9 cellular contexts compared by ENCODE assay signal in the genomic region with DNA sequence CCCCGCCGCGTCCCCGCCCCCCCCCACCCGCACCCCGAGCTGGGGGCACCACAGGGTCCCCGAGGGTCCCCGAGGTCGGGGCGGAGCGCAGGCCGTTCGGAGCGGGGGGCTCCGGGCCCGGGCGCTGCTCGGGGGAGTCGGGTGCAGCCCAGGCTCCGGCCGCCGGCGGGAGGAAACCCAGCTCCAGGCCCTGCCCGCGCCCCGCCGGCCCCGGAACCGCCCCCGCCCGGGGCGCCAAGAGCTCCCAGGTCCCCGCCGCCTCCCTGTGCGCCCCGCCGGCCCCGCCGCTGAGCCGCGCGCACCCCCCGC. TPM values are rescaled to one million over a fixed set of nuclear protein-coding genes. Genes with fewer than 3 reads are reported as not detected.
A peak's percentile ranks its signal among the peaks of the same experiment; 100 is the strongest.
DNase-seq lines count a peak whose midpoint lies in the region; ATAC-seq and TF ChIP-seq lines count a peak whose summit lies in the region.
"Had no signal": no experiment of that assay in that cellular context is flagged by ENCODE, and none has a peak within 500 bp of the region (broad histone marks: within the 10 kb centered on the region; RNA-seq: fewer than 3 reads in every experiment).

No MANE protein-coding gene starts in this region.

- no peaks in the 10 kb centered on the region for H3K9me3 ChIP-seq in breast epithelium
- no peaks in the 10 kb centered on the region for H3K9me3 ChIP-seq in ovary

- no peak for TF ChIP-seq CTCF in C4-2B (conservative IDR thresholded peaks at IDR 0.05)
- TF ChIP-seq CTCF in breast epithelium (IDR thresholded peaks at IDR 0.05), result no peak
- TF ChIP-seq CTCF in ovary (IDR thresholded peaks at IDR 0.05), result no peak

- DNase-seq in breast epithelium (ENCODE audit: low spot score in 2 of 2), result no peak
- no peak for DNase-seq in ovary
- no peak for DNase-seq in ACHN
- no peak for DNase-seq in HT-29 (ENCODE audit: low spot score)
- DNase-seq: NCI-H1105 had no signal

- H3K27ac ChIP-seq in C4-2B (peak overlapping the region; percentile 62), breast epithelium (peak overlapping the region in 1 of 2 donors; percentile 80), ovary (peak overlapping the region; percentile 50 to 85)

- TF ChIP-seq EP300 in ovary (IDR thresholded peaks at IDR 0.05), result no peak

- 0% methylated on average over 36 of the region's 43 CpGs; no CpG with 5 or more reads in 2 of the 3 donors for WGBS in ovary, 3 donors

- intact Hi-C loops in breast epithelium (cut with DNase I; ENCODE audit: low total_unique reads), result no loop called here
- intact Hi-C loops in ovary (cut with DNase I), result loop anchor here (5.0 to 10.0 kb wide), 5 partner anchors 51 to 238 kb away; a partner anchor contains a TSS

- H3K4me3 ChIP-seq in breast epithelium, result peak overlapping the region; percentile 49 to 86 (median 62)
- peak overlapping the region; percentile 33 for H3K4me3 ChIP-seq in ovary

- no peaks in the 10 kb centered on the region for H3K27me3 ChIP-seq in breast epithelium
- no peaks in the 10 kb centered on the region for H3K27me3 ChIP-seq in ovary

- H3K36me3 ChIP-seq in breast epithelium (no peaks in the 10 kb centered on the region), ovary (no peaks in the 10 kb centered on the region)

- ATAC-seq in HG03066 (IDR thresholded peaks at IDR 0.05; ENCODE audit: low read depth, unreplicated experiment) (peak; percentile 17), GM21717 (IDR thresholded peaks at IDR 0.05; ENCODE audit: unreplicated experiment) (no peak), GM21526 (IDR thresholded peaks at IDR 0.05; ENCODE audit: low FRiP score, unreplicated experiment) (no peak)

- H3K4me1 ChIP-seq in breast epithelium (no peaks in the 10 kb centered on the region), ovary (ENCODE audit: insufficient read depth) (peaks cover 8% of the 10 kb centered on the region)

- TF ChIP-seq POLR2A in breast epithelium (IDR thresholded peaks at IDR 0.05), result no peak
- TF ChIP-seq POLR2A in ovary (IDR thresholded peaks at IDR 0.05), result no peak

- in situ Hi-C loops in ACHN (cut with HindIII; ENCODE audit: low pct_ligation_motif_present, low pct_unique_long_range_greater_than_20kb, low sequenced_read_pairs), result no loop called here

RNA-seq across cellular contexts. Expression of a gene that starts 33.2 kb away (rescaled TPM):
- total RNA-seq in breast epithelium, result 10 to 100 TPM in 2 of 3 donors, 1 to 10 TPM in 1; 9.6 to 15.7 (median 15.4) TPM
- 10 to 100 TPM; 19.4 to 43.8 (median 25.5) TPM for total RNA-seq in ovary
- 10 to 100 TPM in 1 of 2 donors, 1 to 10 TPM in 1; 5.8 to 15.6 TPM for polyA plus RNA-seq in ovary
- total RNA-seq in HT-29 (2014; rRNA removed; shearing (Covaris generic)), result 26.7 and 33.7 TPM in 2 replicates

RNA-seq across cellular contexts. Expression of a gene that starts 59.9 kb away (rescaled TPM):
- total RNA-seq in breast epithelium, result 10 to 100 TPM in 2 of 3 donors, 1 to 10 TPM in 1; 4.7 to 37.4 (median 19.3) TPM
- 10 to 100 TPM in 4 of 7 donors, 1 to 10 TPM in 3; 3.2 to 29.8 (median 12.8) TPM for total RNA-seq in ovary
- polyA plus RNA-seq in ovary, result 10 to 100 TPM in 1 of 2 donors, 1 to 10 TPM in 1; 7.5 to 10.0 TPM
- total RNA-seq in HT-29 (2014; rRNA removed; shearing (Covaris generic)), result not detected in 2 replicates
